Comparison of ENCODE assay signal across 2 cellular contexts in the genomic region with DNA sequence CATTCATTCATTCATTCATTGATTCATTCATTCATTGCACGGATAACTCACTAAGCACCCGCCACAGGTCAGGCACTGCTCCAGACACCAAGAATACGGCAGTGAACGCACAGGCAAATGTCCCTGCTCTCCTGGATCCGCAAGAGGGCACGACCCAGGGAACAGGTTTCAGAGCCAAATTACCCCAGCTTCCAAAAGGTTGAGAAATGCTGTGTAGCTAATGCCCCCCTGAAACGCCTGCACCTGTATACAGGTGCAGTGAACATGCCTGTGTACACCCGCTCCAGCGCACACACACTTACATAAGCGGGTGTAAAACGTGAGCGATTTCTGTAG.
TF ChIP-seq lines count a peak whose summit lies in the region.

No MANE protein-coding gene starts in this region.

TF ChIP-seq in GM12878, 131 proteins besides CTCF, POLR2A, EP300 and RAD21:
- TF ChIP-seq SUZ12 (IDR thresholded peaks at IDR 0.05; ENCODE audit: unreplicated experiment), result no peak
- TF ChIP-seq SIX5 (IDR thresholded peaks at IDR 0.05; ENCODE audit: low read depth, low read length, severe bottlenecking), result no peak
- peak; percentile 87; the same call in 1 of the 2 replicates for TF ChIP-seq ZNF24 (IDR thresholded peaks at IDR 0.05)

TF ChIP-seq in liver, 16 proteins besides CTCF, POLR2A, EP300 and RAD21:
- TF ChIP-seq HNF4A (conservative IDR thresholded peaks at IDR 0.05), result peak in 1 of 2 donors; percentile 25
- no peak for TF ChIP-seq HNF4G (IDR thresholded peaks at IDR 0.05)
